ENCODE assay signal across 13 cellular contexts in genomic region chr2:85550476-85550875, GRCh38. TPM values are rescaled to one million over a fixed set of nuclear protein-coding genes. Genes with fewer than 3 reads are reported as not detected.
DNase-seq lines count a peak whose midpoint lies in the region; ATAC-seq and TF ChIP-seq lines count a peak whose summit lies in the region.
"Had no signal": no experiment of that assay in that cellular context is flagged by ENCODE, and none has a peak within 500 bp of the region (broad histone marks: within the 10 kb centered on the region; RNA-seq: fewer than 3 reads in every experiment).

No MANE protein-coding gene starts in this region.

- no peak for ATAC-seq in gastrocnemius medialis
- ATAC-seq in mucosa of descending colon, result no peak

- DNase-seq in CD1c-positive myeloid dendritic cell (ENCODE audit: extremely low spot score), result peak; percentile 57
- no peak for DNase-seq in SJSA1 (ENCODE audit: low read depth in 1 of 2, low spot score in 2 of 2)
- DNase-seq in fibroblast of lung (ENCODE audit: low read depth in 2 of 2), result no peak
- no peak for DNase-seq in gastrocnemius medialis
- no peak for DNase-seq in NCI-H2196 treated with DMSO at 0.1 percent for 48 hours (lab: John Stamatoyannopoulos, UW; ENCODE audit: unreplicated experiment)
- DNase-seq in middle frontal gyrus (ENCODE audit: extremely low spot score, low spot score), result no peak
- DNase-seq in mucosa of descending colon, result no peak
- DNase-seq in NCI-H510A treated with DMSO at 0.1 percent for 48 hours (lab: John Stamatoyannopoulos, UW), result no peak
- DNase-seq: cortex of kidney, DMS53, NCI-H1436, NCI-H446 treated with DMSO at 0.1 percent for 48 hours had no signal

- intact Hi-C loops in gastrocnemius medialis (cut with DNase I; ENCODE audit: low total_unique reads), result loop anchor here (2.0 kb wide), 1 partner anchor 52 kb away; the partner anchor contains the start of gene TMEM150A
- intact Hi-C loops in mucosa of descending colon (cut with DNase I, micrococcal nuclease), result loop anchor here in 1 of 2 donors (5.0 kb wide), 1 partner anchor 128 kb away; no protein-coding TSS in a partner anchor

- H3K4me3 ChIP-seq in SJSA1, result no peak overlapping the region
- no peak overlapping the region for H3K4me3 ChIP-seq in fibroblast of lung (replicated peaks in 1 of 4; ENCODE audit: control extremely low read depth in 1 of 4, insufficient read depth in 1 of 4, low read depth in 3 of 4, low read length in 4 of 4)
- H3K4me3 ChIP-seq in gastrocnemius medialis, result no peak overlapping the region
- no peak overlapping the region for H3K4me3 ChIP-seq in mucosa of descending colon
- H3K4me3 ChIP-seq: lung had no signal

- TF ChIP-seq CTCF in fibroblast of lung (conservative IDR thresholded peaks at IDR 0.05 in 1 of 2, IDR thresholded peaks at IDR 0.05 in 1 of 2; ENCODE audit: low read depth in 1 of 2, low read length in 2 of 2), result no peak
- no peak for TF ChIP-seq CTCF in gastrocnemius medialis (IDR thresholded peaks at IDR 0.05 in 4 of 5, conservative IDR thresholded peaks at IDR 0.05 in 1 of 5)
- no peak for TF ChIP-seq CTCF in mucosa of descending colon (IDR thresholded peaks at IDR 0.05)

- H3K36me3 ChIP-seq in SJSA1, result peaks cover 93% of the 10 kb centered on the region
- peaks cover 16% of the 10 kb centered on the region for H3K36me3 ChIP-seq in fibroblast of lung (ENCODE audit: control insufficient read depth, insufficient read depth, low read length)
- peaks cover 0 to 30% of the 10 kb centered on the region in 2 donors for H3K36me3 ChIP-seq in gastrocnemius medialis
- H3K36me3 ChIP-seq in mucosa of descending colon (ENCODE audit: low read depth), result no peaks in the 10 kb centered on the region

- H4K20me1 ChIP-seq in fibroblast of lung (ENCODE audit: control insufficient read depth, extremely low read depth, insufficient read depth, low read length), result no peaks in the 10 kb centered on the region

- H3K4me1 ChIP-seq in SJSA1 (replicated peaks) (peaks cover 10% of the 10 kb centered on the region), fibroblast of lung (ENCODE audit: control insufficient read depth, extremely low read depth, insufficient read depth, low read length) (peaks cover 11% of the 10 kb centered on the region), gastrocnemius medialis (peaks cover 11 to 21% of the 10 kb centered on the region in 2 donors), mucosa of descending colon (ENCODE audit: low read depth) (no peaks in the 10 kb centered on the region)

- H3K9me3 ChIP-seq in SJSA1 (replicated peaks), result peaks cover 3% of the 10 kb centered on the region; the same call in 1 of the 2 replicates
- H3K9me3 ChIP-seq in fibroblast of lung (ENCODE audit: control insufficient read depth, insufficient read depth, low read depth, low read length), result no peaks in the 10 kb centered on the region
- H3K9me3 ChIP-seq in gastrocnemius medialis, result no peaks in the 10 kb centered on the region
- H3K9me3 ChIP-seq in mucosa of descending colon, result no peaks in the 10 kb centered on the region

- no peak for TF ChIP-seq POLR2A in gastrocnemius medialis (IDR thresholded peaks at IDR 0.05)

- in situ Hi-C loops in gastrocnemius medialis (cut with MboI; ENCODE audit: low sequenced_read_pairs in 4 of 4), result loop anchor here in 2 of 4 donors (5.0 kb wide), 1 partner anchor 128 kb away; no protein-coding TSS in a partner anchor

- no peak overlapping the region for H2AFZ ChIP-seq in fibroblast of lung (ENCODE audit: low read length)

- H3K27me3 ChIP-seq in SJSA1 (replicated peaks), result peaks cover 4% of the 10 kb centered on the region; the same call in 1 of the 2 replicates
- no peaks in the 10 kb centered on the region for H3K27me3 ChIP-seq in fibroblast of lung (ENCODE audit: control insufficient read depth, insufficient read depth, low read length)
- H3K27me3 ChIP-seq in gastrocnemius medialis, result no peaks in the 10 kb centered on the region

- H3K27ac ChIP-seq in SJSA1 (peak overlapping the region; percentile 8; the same call in 1 of the 2 replicates), fibroblast of lung (ENCODE audit: insufficient read depth, low read length) (peak overlapping the region; percentile 58), gastrocnemius medialis (peak overlapping the region; percentile 53 to 99 (median 56))

- no peak overlapping the region for H3K4me2 ChIP-seq in fibroblast of lung (ENCODE audit: extremely low read depth, insufficient read depth, low read length)

- H3K79me2 ChIP-seq in fibroblast of lung (ENCODE audit: control insufficient read depth, insufficient read depth, low read length), result no peaks in the 10 kb centered on the region

- no peak overlapping the region for H3K9ac ChIP-seq in fibroblast of lung (ENCODE audit: insufficient read depth, low read length)

RNA-seq across cellular contexts. Expression of gene GGCX, which starts 10.8 kb away (rescaled TPM):
- total RNA-seq in SJSA1 (2014; rRNA removed; shearing (Covaris generic)), result 38.0 and 41.2 TPM in 2 replicates
- total RNA-seq in fibroblast of lung (28.8 and 46.1 TPM in 2 replicates), gastrocnemius medialis (10 to 100 TPM; 18.3 to 33.1 (median 28.2) TPM), mucosa of descending colon (10 to 100 TPM; 26.4 to 39.1 (median 31.7) TPM)
- 34.4 and 48.8 TPM in 2 replicates for polyA plus RNA-seq in fibroblast of lung
- polyA plus RNA-seq in fibroblast of lung (2012), result 35.1 and 47.5 TPM in 2 replicates
- polyA minus RNA-seq in fibroblast of lung (ENCODE audit: low replicate concordance), result 90.0 and 137 TPM in 2 replicates

RNA-seq across cellular contexts. Expression of gene MAT2A, which starts 11.5 kb away (rescaled TPM):
- total RNA-seq in SJSA1 (2014; rRNA removed; shearing (Covaris generic)), result 84.2 and 92.7 TPM in 2 replicates
- 176 and 270 TPM in 2 replicates for total RNA-seq in fibroblast of lung
- polyA plus RNA-seq in fibroblast of lung, result 334 and 369 TPM in 2 replicates
- polyA plus RNA-seq in fibroblast of lung (2012), result 142 and 192 TPM in 2 replicates
- 72.4 and 92.4 TPM in 2 replicates for polyA minus RNA-seq in fibroblast of lung (ENCODE audit: low replicate concordance)
- 100 to 1,000 TPM in 1 of 4 donors, 10 to 100 TPM in 3; 33.2 to 131 (median 56.0) TPM for total RNA-seq in gastrocnemius medialis
- total RNA-seq in mucosa of descending colon, result 100 to 1,000 TPM; 156 to 229 (median 167) TPM

RNA-seq across cellular contexts. Expression of gene VAMP8, which starts 26.9 kb away (rescaled TPM):
- total RNA-seq in SJSA1 (2014; rRNA removed; shearing (Covaris generic)), result not detected in 2 replicates
- 2.1 and 2.3 TPM in 2 replicates for total RNA-seq in fibroblast of lung
- 17.7 and 80.6 TPM in 2 replicates for polyA plus RNA-seq in fibroblast of lung
- polyA plus RNA-seq in fibroblast of lung (2012), result 12.9 and 70.6 TPM in 2 replicates
- 3.4 and 24.0 TPM in 2 replicates for polyA minus RNA-seq in fibroblast of lung (ENCODE audit: low replicate concordance)
- total RNA-seq in gastrocnemius medialis, result 10 to 100 TPM in 1 of 4 donors, 1 to 10 TPM in 3; 5.3 to 12.1 (median 7.1) TPM
- total RNA-seq in mucosa of descending colon, result 100 to 1,000 TPM; 125 to 312 (median 254) TPM

RNA-seq across cellular contexts. Expression of gene VAMP5, which starts 33.8 kb away (rescaled TPM):
- total RNA-seq in SJSA1 (2014; rRNA removed; shearing (Covaris generic)), result 37.0 and 47.5 TPM in 2 replicates
- total RNA-seq in fibroblast of lung (45.5 and 69.5 TPM in 2 replicates), gastrocnemius medialis (10 to 100 TPM; 19.9 to 47.0 (median 36.9) TPM), mucosa of descending colon (10 to 100 TPM; 10.8 to 39.3 (median 28.3) TPM)
- 190 and 212 TPM in 2 replicates for polyA plus RNA-seq in fibroblast of lung
- 225 and 294 TPM in 2 replicates for polyA plus RNA-seq in fibroblast of lung (2012)
- 129 and 239 TPM in 2 replicates for polyA minus RNA-seq in fibroblast of lung (ENCODE audit: low replicate concordance)

RNA-seq across cellular contexts. Expression of gene RNF181, which starts 45.1 kb away (rescaled TPM):
- total RNA-seq in SJSA1 (2014; rRNA removed; shearing (Covaris generic)), result 212 and 219 TPM in 2 replicates
- total RNA-seq in fibroblast of lung (187 and 247 TPM in 2 replicates), gastrocnemius medialis (100 to 1,000 TPM; 207 to 235 (median 215) TPM), mucosa of descending colon (10 to 100 TPM; 73.7 to 89.5 (median 80.8) TPM)
- 276 and 289 TPM in 2 replicates for polyA plus RNA-seq in fibroblast of lung
- 299 and 322 TPM in 2 replicates for polyA plus RNA-seq in fibroblast of lung (2012)
- 307 and 355 TPM in 2 replicates for polyA minus RNA-seq in fibroblast of lung (ENCODE audit: low replicate concordance)

Comparison
In these comparisons a context has a peak if more than half of its experiments do, and no peak if none do; other contexts are left out.
1. H3K27ac ChIP-seq: peak in every context shown above with its lines; median percentile 58 in fibroblast of lung; 56 in gastrocnemius medialis; 8 in SJSA1.
2. RNA of gene VAMP8, which starts 26.9 kb away (total RNA-seq): 125 to 312 TPM in mucosa of descending colon; 5.3 to 12.1 TPM in gastrocnemius medialis, 2.1 to 2.3 TPM in fibroblast of lung and not detected in SJSA1; every median in the first group is over 4 times any median in the second.